25 cellular contexts compared by ENCODE assay signal in the genomic region with DNA sequence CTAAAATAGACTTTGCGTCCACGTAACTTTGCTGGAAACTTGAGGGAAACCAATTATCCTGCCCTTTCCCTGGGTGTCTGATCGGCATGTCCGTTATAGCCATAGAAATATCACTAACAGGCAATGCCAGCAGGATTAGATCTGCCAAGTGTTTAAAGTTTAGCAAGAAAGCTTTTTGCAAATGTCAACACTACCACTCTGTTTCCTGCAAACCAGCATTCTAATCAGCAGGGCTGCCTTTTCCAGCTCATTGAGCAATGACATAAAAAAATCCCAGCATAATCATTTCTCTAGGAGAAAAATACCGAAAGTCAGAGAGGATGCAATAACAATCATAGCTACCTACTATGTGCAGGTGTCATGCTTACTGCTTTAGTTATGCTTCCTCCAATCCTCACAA.
DNase-seq lines count a peak whose midpoint lies in the region; ATAC-seq and TF ChIP-seq lines count a peak whose summit lies in the region.
"Had no signal": no experiment of that assay in that cellular context is flagged by ENCODE, and none has a peak within 500 bp of the region (broad histone marks: within the 10 kb centered on the region; RNA-seq: fewer than 3 reads in every experiment).

No MANE protein-coding gene starts in this region.

- in situ Hi-C loops in Caki2 (cut with HindIII; ENCODE audit: low pct_unique_long_range_greater_than_20kb, low sequenced_read_pairs) = no loop called here

- peak overlapping the region; percentile 33 to 58 (median 38) for H3K4me3 Mint-ChIP-seq in nephron
- H3K4me3 Mint-ChIP-seq: activated CD4-positive, alpha-beta memory T cell treated with anti-CD3 and anti-CD28 coated beads for 36 hours had no signal

- TF ChIP-seq CTCF in RWPE2 (IDR thresholded peaks at IDR 0.05; ENCODE audit: poor library complexity, severe bottlenecking) = no peak
- no peak for TF ChIP-seq CTCF in nephron (IDR thresholded peaks at IDR 0.05; ENCODE audit: unreplicated experiment in 3 of 3)
- no peak for TF ChIP-seq CTCF in GM20000 (IDR thresholded peaks at IDR 0.05; ENCODE audit: extremely low read depth, missing control alignments)

- DNase-seq in Caki2 (ENCODE audit: low read depth) (peak; percentile 40), RWPE2 (ENCODE audit: low spot score) (peak; percentile 6), fibroblast of peridontal ligament (ENCODE audit: extremely low read depth) (peak; percentile 25), HCEC 1CT (no peak), NCI-H1092 treated with DMSO at 0.1 percent for 48 hours (lab: John Stamatoyannopoulos, UW) (no peak), GM20000 (ENCODE audit: low spot score) (no peak)
- no peak for DNase-seq in stimulated activated CD4-positive, alpha-beta T cell treated with anti-CD3 and anti-CD28 coated beads, Interleukin-15, amount 100 ng/mL, for 24 hours
- DNase-seq: activated CD4-positive, alpha-beta memory T cell treated with anti-CD3 and anti-CD28 coated beads for 36 hours; activated CD8-positive, alpha-beta memory T cell treated with anti-CD3 and anti-CD28 coated beads, Interleukin-2, amount 50 U/mL, for 48 hours; activated naive CD8-positive, alpha-beta T cell treated with anti-CD3 and anti-CD28 coated beads, Interleukin-2, amount 10 ng/mL, durations not matched to agents 7 days and 5 days; effector CD4-positive, alpha-beta T cell; erythroblast; gastrocnemius medialis; islet precursor cell; MG63; NCI-H1436; occipital lobe; stimulated activated CD4-positive, alpha-beta T cell treated with anti-CD3 and anti-CD28 coated beads, Interleukin-4, amount 100 ng/mL, for 4 hours; stimulated activated naive CD4-positive, alpha-beta T cell; T-helper 1 cell; uterus had no signal

- H3K27ac Mint-ChIP-seq in nephron = peak overlapping the region in 1 of 3 experiments; percentile 40
- H3K27ac Mint-ChIP-seq: activated CD4-positive, alpha-beta memory T cell treated with anti-CD3 and anti-CD28 coated beads for 36 hours; activated naive CD8-positive, alpha-beta T cell treated with anti-CD3 and anti-CD28 coated beads, Interleukin-2, amount 10 ng/mL, durations not matched to agents 7 days and 5 days had no signal

- ATAC-seq in RWPE2 (ENCODE audit: low read depth) = no peak
- ATAC-seq: activated CD4-positive, CD25-positive, alpha-beta regulatory T cell treated with anti-CD3 and anti-CD28 coated beads, Interleukin-2, amount 50 U/mL, for 24 hours; gastrocnemius medialis; K562 had no signal

- H3K9me3 Mint-ChIP-seq in nephron = no peaks in the 10 kb centered on the region

- no peak overlapping the region for H3K27ac ChIP-seq in RWPE2 (ENCODE audit: poor library complexity, severe bottlenecking)
- H3K27ac ChIP-seq: BLaER1, gastrocnemius medialis, uterus had no signal

- no peak overlapping the region for H3K4me3 ChIP-seq in RWPE2 (ENCODE audit: severe bottlenecking)
- H3K4me3 ChIP-seq: BLaER1, gastrocnemius medialis, K562, MG63 had no signal

- no peaks in the 10 kb centered on the region for H3K9me3 ChIP-seq in RWPE2 (ENCODE audit: severe bottlenecking)
- H3K9me3 ChIP-seq: BLaER1, gastrocnemius medialis, uterus had no signal

- H3K27me3 ChIP-seq in RWPE2 (ENCODE audit: insufficient read depth, poor library complexity, severe bottlenecking) = no peaks in the 10 kb centered on the region
- H3K27me3 ChIP-seq: MG63, uterus had no signal

- no peaks in the 10 kb centered on the region for H3K36me3 Mint-ChIP-seq in nephron (ENCODE audit: low read depth)
- H3K36me3 Mint-ChIP-seq: activated naive CD8-positive, alpha-beta T cell treated with anti-CD3 and anti-CD28 coated beads, Interleukin-2, amount 10 ng/mL, durations not matched to agents 7 days and 5 days had no signal

- H3K27me3 Mint-ChIP-seq in nephron (ENCODE audit: low read depth) = peaks cover 19% of the 10 kb centered on the region

- H3K4me1 Mint-ChIP-seq in nephron = peaks cover 23% of the 10 kb centered on the region

- no peaks in the 10 kb centered on the region for H3K4me1 ChIP-seq in RWPE2 (ENCODE audit: insufficient read depth, poor library complexity, severe bottlenecking)
- H3K4me1 ChIP-seq: uterus had no signal

- H3K36me3 ChIP-seq in RWPE2 (ENCODE audit: low read depth) = no peaks in the 10 kb centered on the region
- H3K36me3 ChIP-seq: BLaER1, gastrocnemius medialis, MG63, uterus had no signal

Comparison
In these comparisons a context has a peak if more than half of its experiments do, and no peak if none do; other contexts are left out.
1. DNase-seq: peak in Caki2 (single experiment), RWPE2 (single experiment) and fibroblast of peridontal ligament (single experiment); none in stimulated activated CD4-positive, alpha-beta T cell treated with anti-CD3 and anti-CD28 coated beads, Interleukin-15, amount 100 ng/mL, for 24 hours (single experiment), HCEC 1CT (single experiment), NCI-H1092 treated with DMSO at 0.1 percent for 48 hours (single experiment) and GM20000 (single experiment).